In the genomic region with DNA sequence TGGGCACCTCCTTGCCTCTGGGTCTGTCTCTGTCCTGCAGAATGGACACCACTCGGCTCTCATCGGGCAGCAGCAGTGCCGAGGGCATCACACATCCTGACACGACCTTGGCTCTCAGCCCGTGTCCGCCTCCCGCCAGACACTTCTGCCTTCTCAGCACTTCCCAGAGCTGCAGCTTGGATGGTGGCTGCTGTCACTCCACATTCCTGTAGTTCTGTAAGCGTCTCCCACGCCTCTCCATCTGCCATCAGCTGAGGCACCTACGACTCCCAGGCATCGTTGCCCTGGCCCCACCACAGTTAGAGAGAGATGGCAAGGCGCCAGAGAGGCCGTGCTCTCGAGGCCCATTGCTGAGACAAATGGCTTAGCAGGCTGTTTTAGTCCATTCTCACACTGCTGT, we compare ENCODE assay signal across 14 cellular contexts.
DNase-seq lines count a peak whose midpoint lies in the region; ATAC-seq and TF ChIP-seq lines count a peak whose summit lies in the region.
"Had no signal": no experiment of that assay in that cellular context is flagged by ENCODE, and none has a peak within 500 bp of the region (broad histone marks: within the 10 kb centered on the region; RNA-seq: fewer than 3 reads in every experiment).

No MANE protein-coding gene starts in this region.

- H3K27ac Mint-ChIP-seq in activated CD4-positive, alpha-beta T cell treated with anti-CD3 and anti-CD28 coated beads, Interleukin-2, amount 10 ng/mL, durations not matched to agents 7 days and 5 days = peak overlapping the region; percentile 19
- peak overlapping the region; percentile 51 to 92 (median 83) for H3K27ac Mint-ChIP-seq in brain
- H3K27ac Mint-ChIP-seq: HFFc6; stimulated activated memory B cell treated with anti-CD40 and anti-IgM and Interleukin-4, amounts not matched to agents 10 μg/mL and 1 μg/mL and 100 μg/mL, for 72 hours; WTC11 had no signal

- peak overlapping the region; percentile 24 to 63 (median 60) for H3K9ac ChIP-seq in skeletal muscle tissue (ENCODE audit: low read depth in 1 of 3, low read length in 3 of 3)

- H3K4me3 Mint-ChIP-seq in activated CD4-positive, alpha-beta T cell treated with anti-CD3 and anti-CD28 coated beads, Interleukin-2, amount 10 ng/mL, durations not matched to agents 7 days and 5 days = no peak overlapping the region
- H3K4me3 Mint-ChIP-seq in brain = no peak overlapping the region
- H3K4me3 Mint-ChIP-seq: HFFc6; stimulated activated memory B cell treated with anti-CD40 and anti-IgM and Interleukin-4, amounts not matched to agents 10 μg/mL and 1 μg/mL and 100 μg/mL, for 72 hours; WTC11 had no signal

- CTCF ChIA-PET in activated CD4-positive, alpha-beta T cell treated with anti-CD3 and anti-CD28 coated beads, Interleukin-2, amount 10 ng/mL, durations not matched to agents 7 days and 5 days (lab: Charles Lee) = interaction anchor here (0.9 to 1.0 kb wide), 2 partner anchors 10 to 63 kb away, joined by 3 read pairs; no protein-coding TSS in a partner anchor

- no peak for DNase-seq in activated CD4-positive, alpha-beta T cell treated with anti-CD3 and anti-CD28 coated beads, Interleukin-2, amount 10 ng/mL, durations not matched to agents 7 days and 5 days
- DNase-seq in activated CD4-positive, alpha-beta T cell treated with anti-CD3 and anti-CD28 coated beads, Interleukin-2, amount 50 U/mL, for 1 hour = no peak
- DNase-seq in kidney glomerular epithelial cell (lab: John Stamatoyannopoulos, UW) = peak; percentile 7
- DNase-seq: HFFc6, OCI-M1 had no signal

- H3K9me3 ChIP-seq in skeletal muscle tissue (ENCODE audit: control insufficient read depth in 3 of 3, low read length in 3 of 3) = no peaks in the 10 kb centered on the region
- H3K9me3 ChIP-seq: ascending aorta, mucosa of descending colon had no signal

- no peaks in the 10 kb centered on the region for H3K27me3 ChIP-seq in skeletal muscle tissue (ENCODE audit: control insufficient read depth in 3 of 3, insufficient read depth in 3 of 3, low read length in 3 of 3)
- H3K27me3 ChIP-seq: ascending aorta had no signal

- H3K36me3 ChIP-seq in skeletal muscle tissue (ENCODE audit: control insufficient read depth in 3 of 3, insufficient read depth in 3 of 3, low read length in 3 of 3) = peaks cover 0 to 3% (median 0%) of the 10 kb centered on the region in 3 donors
- H3K36me3 ChIP-seq: ascending aorta had no signal

- H3K4me1 ChIP-seq in skeletal muscle tissue (ENCODE audit: control insufficient read depth in 3 of 3, insufficient read depth in 3 of 3, low read length in 3 of 3) = peaks cover 34 to 51% (median 41%) of the 10 kb centered on the region in 3 donors

- peak overlapping the region; percentile 46 for H3K27ac ChIP-seq in skeletal muscle tissue (ENCODE audit: low read depth, low read length)
- H3K27ac ChIP-seq: ascending aorta had no signal

- ATAC-seq in GM21825 (IDR thresholded peaks at IDR 0.05; ENCODE audit: unreplicated experiment) (no peak), HG02610 (IDR thresholded peaks at IDR 0.05; ENCODE audit: unreplicated experiment) (no peak), HG02623 (IDR thresholded peaks at IDR 0.05; ENCODE audit: unreplicated experiment) (no peak)
- ATAC-seq: stimulated activated memory B cell treated with anti-CD40 and anti-IgM and Interleukin-4, amounts not matched to agents 10 μg/mL and 1 μg/mL and 100 μg/mL, for 72 hours; WTC11 had no signal

- H3K9me3 Mint-ChIP-seq in activated CD4-positive, alpha-beta T cell treated with anti-CD3 and anti-CD28 coated beads, Interleukin-2, amount 10 ng/mL, durations not matched to agents 7 days and 5 days = peaks cover 9% of the 10 kb centered on the region
- peaks cover 0 to 6% (median 2%) of the 10 kb centered on the region in 5 experiments for H3K9me3 Mint-ChIP-seq in brain
- H3K9me3 Mint-ChIP-seq: HFFc6; stimulated activated memory B cell treated with anti-CD40 and anti-IgM and Interleukin-4, amounts not matched to agents 10 μg/mL and 1 μg/mL and 100 μg/mL, for 72 hours had no signal

- POLR2A ChIA-PET in activated CD4-positive, alpha-beta T cell treated with anti-CD3 and anti-CD28 coated beads, Interleukin-2, amount 10 ng/mL, durations not matched to agents 7 days and 5 days (lab: Charles Lee) = no interaction called here

- H3K4me1 Mint-ChIP-seq in activated CD4-positive, alpha-beta T cell treated with anti-CD3 and anti-CD28 coated beads, Interleukin-2, amount 10 ng/mL, durations not matched to agents 7 days and 5 days = peaks cover 57% of the 10 kb centered on the region
- H3K4me1 Mint-ChIP-seq in brain = peaks cover 84% of the 10 kb centered on the region
- H3K4me1 Mint-ChIP-seq: WTC11 had no signal

- H3K36me3 Mint-ChIP-seq in activated CD4-positive, alpha-beta T cell treated with anti-CD3 and anti-CD28 coated beads, Interleukin-2, amount 10 ng/mL, durations not matched to agents 7 days and 5 days (ENCODE audit: low read depth) = peaks cover 60% of the 10 kb centered on the region
- peaks cover 21% of the 10 kb centered on the region for H3K36me3 Mint-ChIP-seq in brain

- no peaks in the 10 kb centered on the region for H3K27me3 Mint-ChIP-seq in activated CD4-positive, alpha-beta T cell treated with anti-CD3 and anti-CD28 coated beads, Interleukin-2, amount 10 ng/mL, durations not matched to agents 7 days and 5 days
- peaks cover 4% of the 10 kb centered on the region for H3K27me3 Mint-ChIP-seq in brain
- H3K27me3 Mint-ChIP-seq: stimulated activated memory B cell treated with anti-CD40 and anti-IgM and Interleukin-4, amounts not matched to agents 10 μg/mL and 1 μg/mL and 100 μg/mL, for 72 hours had no signal

- no peak for TF ChIP-seq CTCF in brain (conservative IDR thresholded peaks at IDR 0.05)

- peak overlapping the region in 1 of 3 donors; percentile 34 for H3K4me3 ChIP-seq in skeletal muscle tissue (ENCODE audit: low read length in 3 of 3)
- H3K4me3 ChIP-seq: ascending aorta, mucosa of descending colon had no signal
